Comparison of ENCODE assay signal across 10 cellular contexts in genomic region chr10:18104223-18104872, GRCh38. TPM values are rescaled to one million over a fixed set of nuclear protein-coding genes. Genes with fewer than 3 reads are reported as not detected.
DNase-seq lines count a peak whose midpoint lies in the region; ATAC-seq and TF ChIP-seq lines count a peak whose summit lies in the region.
"Had no signal": no experiment of that assay in that cellular context is flagged by ENCODE, and none has a peak within 500 bp of the region (broad histone marks: within the 10 kb centered on the region; RNA-seq: fewer than 3 reads in every experiment).

No MANE protein-coding gene starts in this region.

- H3K79me2 ChIP-seq in mesendoderm (ENCODE audit: control insufficient read depth, insufficient read depth, low read length) = no peaks in the 10 kb centered on the region

- H3K36me3 ChIP-seq in mesendoderm (ENCODE audit: control insufficient read depth, insufficient read depth, low read length) (no peaks in the 10 kb centered on the region), suprapubic skin (no peaks in the 10 kb centered on the region)
- H3K36me3 ChIP-seq: BLaER1 had no signal

- H3K4ac ChIP-seq in mesendoderm (ENCODE audit: low read depth, low read length) = no peak overlapping the region

- no peak overlapping the region for H3K27ac Mint-ChIP-seq in effector memory CD8-positive, alpha-beta T cell
- H3K27ac Mint-ChIP-seq: activated naive CD4-positive, alpha-beta T cell treated with anti-CD3 and anti-CD28 coated beads, Interleukin-2, amount 50 U/mL, for 72 hours had no signal

- no peaks in the 10 kb centered on the region for H3K36me3 Mint-ChIP-seq in effector memory CD8-positive, alpha-beta T cell (ENCODE audit: insufficient read depth)
- H3K36me3 Mint-ChIP-seq: activated naive CD4-positive, alpha-beta T cell treated with anti-CD3 and anti-CD28 coated beads, Interleukin-2, amount 50 U/mL, for 72 hours had no signal

- H3K56ac ChIP-seq in mesendoderm (ENCODE audit: low read length) = no peak overlapping the region

- H3K9me3 Mint-ChIP-seq in effector memory CD8-positive, alpha-beta T cell = no peaks in the 10 kb centered on the region
- H3K9me3 Mint-ChIP-seq: activated naive CD4-positive, alpha-beta T cell treated with anti-CD3 and anti-CD28 coated beads, Interleukin-2, amount 50 U/mL, for 72 hours had no signal

- peak; percentile 2 for DNase-seq in DMS153 treated with DMSO at 0.1 percent for 48 hours (lab: John Stamatoyannopoulos, UW; ENCODE audit: unreplicated experiment)
- DNase-seq in DMS153 (lab: John Stamatoyannopoulos, UW) = no peak
- DNase-seq in KG1 (lab: John Stamatoyannopoulos, UW) = peak; percentile 23
- DNase-seq in effector memory CD8-positive, alpha-beta T cell = peak; percentile 1 to 17 (median 4)
- DNase-seq in mesendoderm = peak; percentile 45
- DNase-seq in suprapubic skin (ENCODE audit: low spot score in 2 of 2) = no peak
- DNase-seq in NCI-H187 treated with DMSO at 0.1 percent for 48 hours (lab: John Stamatoyannopoulos, UW) = no peak

- no peak overlapping the region for H4K5ac ChIP-seq in mesendoderm (ENCODE audit: low read length)

- H3K9ac ChIP-seq in mesendoderm (ENCODE audit: low read length) = no peak overlapping the region
- H3K9ac ChIP-seq: BLaER1 had no signal

- H2BK5ac ChIP-seq in mesendoderm (ENCODE audit: low read length) = no peak overlapping the region

- H3K27ac ChIP-seq in mesendoderm (ENCODE audit: low read depth, low read length) (no peak overlapping the region), suprapubic skin (no peak overlapping the region)
- H3K27ac ChIP-seq: BLaER1 had no signal

- no peaks in the 10 kb centered on the region for H3K4me1 ChIP-seq in mesendoderm (ENCODE audit: control insufficient read depth, low read depth, low read length)
- H3K4me1 ChIP-seq in suprapubic skin = no peaks in the 10 kb centered on the region
- H3K4me1 ChIP-seq: BLaER1 had no signal

- no peak overlapping the region for H2AK5ac ChIP-seq in mesendoderm (ENCODE audit: low read length)

- no peaks in the 10 kb centered on the region for H3K4me1 Mint-ChIP-seq in effector memory CD8-positive, alpha-beta T cell (ENCODE audit: low read depth in 2 of 2)

- no peaks in the 10 kb centered on the region for H3K79me1 ChIP-seq in mesendoderm (ENCODE audit: low read length)

- no peak for TF ChIP-seq POLR2A in suprapubic skin (IDR thresholded peaks at IDR 0.05)

- no peak for TF ChIP-seq EP300 in suprapubic skin (IDR thresholded peaks at IDR 0.05)

- H2BK15ac ChIP-seq in mesendoderm (replicated peaks; ENCODE audit: low read depth) = no peak overlapping the region

- H3K27me3 Mint-ChIP-seq in effector memory CD8-positive, alpha-beta T cell = no peaks in the 10 kb centered on the region

- no peak overlapping the region for H3K4me2 ChIP-seq in mesendoderm (ENCODE audit: low read length)
- H3K4me2 ChIP-seq: BLaER1 had no signal

- no peak overlapping the region for H2BK120ac ChIP-seq in mesendoderm (ENCODE audit: low read depth, low read length)

- H3K4me3 ChIP-seq in WI38 (ENCODE audit: low read depth, low read length) (no peak overlapping the region), mesendoderm (ENCODE audit: low read length) (no peak overlapping the region), suprapubic skin (no peak overlapping the region)
- H3K4me3 ChIP-seq: BLaER1 had no signal

- no peaks in the 10 kb centered on the region for H3K9me3 ChIP-seq in suprapubic skin
- H3K9me3 ChIP-seq: BLaER1 had no signal

- TF ChIP-seq CTCF in WI38 (IDR thresholded peaks at IDR 0.05; ENCODE audit: low read depth, low read length) (peak; percentile 55), suprapubic skin (IDR thresholded peaks at IDR 0.05) (peak; percentile 12 to 50)

- WGBS in mesendoderm (ENCODE audit: extremely low coverage, insufficient coverage, low lambda C conversion rate) = no CpG with 5 or more reads among the region's 10 CpGs
- WGBS in suprapubic skin = 69% methylated on average over 10 of the region's 10 CpGs

- no peak for ATAC-seq in effector memory CD8-positive, alpha-beta T cell (replicated peaks)
- ATAC-seq: activated naive CD4-positive, alpha-beta T cell treated with anti-CD3 and anti-CD28 coated beads, Interleukin-2, amount 50 U/mL, for 72 hours had no signal

- H4K8ac ChIP-seq in mesendoderm (ENCODE audit: low read depth, low read length) = no peak overlapping the region

- no peak overlapping the region for H3K18ac ChIP-seq in mesendoderm (ENCODE audit: low read length)

- no peak overlapping the region for H3K4me3 Mint-ChIP-seq in effector memory CD8-positive, alpha-beta T cell

- H3K27me3 ChIP-seq in mesendoderm (ENCODE audit: insufficient read depth, low read length, poor library complexity) = no peaks in the 10 kb centered on the region
- H3K27me3 ChIP-seq in suprapubic skin = no peaks in the 10 kb centered on the region
- H3K27me3 ChIP-seq: BLaER1 had no signal

- H3K23ac ChIP-seq in mesendoderm (ENCODE audit: low read length) = no peak overlapping the region

RNA-seq across cellular contexts. Expression of gene CACNB2, which starts 35.9 kb away (rescaled TPM):
- polyA plus RNA-seq in mesendoderm (2013, experiment 1 of 2) = 0.97 TPM
- 1.1 TPM for polyA plus RNA-seq in mesendoderm (2013, experiment 2 of 2)
- total RNA-seq in suprapubic skin = 10 to 100 TPM; 11.6 to 13.8 (median 12.1) TPM
- total RNA-seq: activated naive CD4-positive, alpha-beta T cell treated with anti-CD3 and anti-CD28 coated beads, Interleukin-2, amount 50 U/mL, for 72 hours had no signal

Comparison
In these comparisons a context has a peak if more than half of its experiments do, and no peak if none do; other contexts are left out.
1. DNase-seq: peak in DMS153 treated with DMSO at 0.1 percent for 48 hours (single experiment), KG1 (single experiment), effector memory CD8-positive, alpha-beta T cell (3 of 3) and mesendoderm (single experiment); none in DMS153 (single experiment), suprapubic skin (0 of 2) and NCI-H187 treated with DMSO at 0.1 percent for 48 hours (single experiment).